In the genomic region with DNA sequence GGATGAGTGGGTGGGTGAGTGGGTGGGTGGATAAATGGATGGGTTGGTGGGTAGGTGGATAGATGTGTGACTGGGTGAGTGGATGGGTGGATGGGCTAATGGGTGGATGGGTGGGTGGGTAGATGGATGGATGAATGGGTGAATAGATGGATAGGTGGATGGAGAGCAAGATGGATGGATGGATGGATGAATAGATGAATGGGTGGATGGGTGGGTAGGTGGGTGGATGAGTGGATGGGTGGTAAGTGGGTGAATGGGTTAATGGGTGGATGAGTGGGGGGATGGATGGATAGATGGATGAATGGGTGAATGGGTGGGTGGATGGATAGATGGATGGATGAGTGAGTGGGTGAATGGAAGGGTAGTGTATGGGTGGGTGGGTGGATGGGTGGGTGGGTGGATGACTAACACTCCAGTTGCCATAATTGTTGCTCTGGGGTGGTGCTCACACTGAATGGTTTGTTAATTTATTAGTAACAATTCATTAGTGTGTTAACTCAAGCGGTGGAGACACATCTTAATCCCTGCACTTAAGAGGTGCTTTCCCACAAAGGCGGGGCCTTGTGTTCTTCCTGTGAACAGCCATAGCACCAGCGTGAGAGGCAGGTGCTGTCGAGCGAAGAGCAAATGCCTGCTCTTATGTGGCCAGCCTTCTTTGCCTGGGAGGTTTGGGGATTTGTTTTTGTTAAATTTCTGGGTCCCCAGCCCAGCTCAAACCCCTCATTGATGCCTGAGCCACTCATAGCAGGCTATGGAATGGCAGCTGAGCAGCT, we compare ENCODE assay signal across 24 cellular contexts. TPM values are rescaled to one million over a fixed set of nuclear protein-coding genes. Genes with fewer than 3 reads are reported as not detected.
A peak's percentile ranks its signal among the peaks of the same experiment; 100 is the strongest.
DNase-seq lines count a peak whose midpoint lies in the region; ATAC-seq, FAIRE-seq and TF ChIP-seq lines count a peak whose summit lies in the region.
"Had no signal": no experiment of that assay in that cellular context is flagged by ENCODE, and none has a peak within 500 bp of the region (broad histone marks: within the 10 kb centered on the region; RNA-seq: fewer than 3 reads in every experiment).

No MANE protein-coding gene starts in this region.

- DNase-seq in NCI-H82 (lab: John Stamatoyannopoulos, UW) (peak; percentile 32), NCI-H82 treated with DMSO at 0.1 percent for 48 hours (lab: John Stamatoyannopoulos, UW; ENCODE audit: unreplicated experiment) (no peak), bronchial epithelial cell (ENCODE audit: low read depth) (peak; percentile 10), left lobe of liver (ENCODE audit: low spot score) (peak; percentile 7), urothelium cell line (ENCODE audit: low spot score) (no peak), frontal cortex (ENCODE audit: low spot score in 2 of 2) (no peak), putamen (ENCODE audit: low spot score) (no peak)
- DNase-seq in activated CD4-positive, alpha-beta T cell treated with anti-CD3 and anti-CD28 coated beads, Interleukin-2, amount 50 U/mL, for 48 hours, result no peak
- DNase-seq: AML-193; C1 segment of cervical spinal cord; Calu3; CD8-positive, alpha-beta T cell; DMS153; GDM1; Karpas-422; MV-4-11; NCI-H1105 treated with DMSO at 0.1 percent for 48 hours; NCI-H2081; NCI-H446; NCI-H69; NK-92 treated with Interleukin-12 subunit alpha and Interleukin-12 subunit beta, amount 100 ng/mL, for 24 hours; SHP77 treated with DMSO at 0.1 percent for 48 hours had no signal

- no peak for ATAC-seq in left lobe of liver
- ATAC-seq: CD8-positive, alpha-beta T cell had no signal

- no peaks in the 10 kb centered on the region for H3K36me3 ChIP-seq in bronchial epithelial cell (ENCODE audit: control insufficient read depth, insufficient read depth, low read length)

- no peak overlapping the region for H3K4me3 ChIP-seq in bronchial epithelial cell (ENCODE audit: low read depth, low read length)
- H3K4me3 ChIP-seq: SK-N-MC had no signal

- no peaks in the 10 kb centered on the region for H3K27me3 ChIP-seq in bronchial epithelial cell (ENCODE audit: control insufficient read depth, insufficient read depth, low read length)

- FAIRE-seq in bronchial epithelial cell (lab: Jason Lieb, UNC) (no peak), urothelium cell line (lab: Jason Lieb, UNC) (peak; percentile 83), frontal cortex (lab: Jason Lieb, UNC) (no peak)
- FAIRE-seq: H54 had no signal

- no peak for TF ChIP-seq CTCF in bronchial epithelial cell (IDR thresholded peaks at IDR 0.05; ENCODE audit: insufficient read depth, low read length, severe bottlenecking)

RNA-seq across cellular contexts. Expression of gene APCDD1L, which starts 4.9 kb away (rescaled TPM):
- total RNA-seq in bronchial epithelial cell (under 0.01 TPM in 1 of 2 replicates, not detected in the other), left lobe of liver (0.13 TPM), frontal cortex (not detected)
- total RNA-seq: Calu3; CD8-positive, alpha-beta T cell had no signal

Comparison
In these comparisons a context has a peak if more than half of its experiments do, and no peak if none do; other contexts are left out.
1. DNase-seq: peak in NCI-H82 (single experiment), bronchial epithelial cell (single experiment) and left lobe of liver (single experiment); none in NCI-H82 treated with DMSO at 0.1 percent for 48 hours (single experiment), urothelium cell line (single experiment), frontal cortex (0 of 2), activated CD4-positive, alpha-beta T cell treated with anti-CD3 and anti-CD28 coated beads, Interleukin-2, amount 50 U/mL, for 48 hours (0 of 2) and putamen (single experiment).